In genomic region chr1:176720835-176721234, GRCh38 we compare ENCODE assay signal across 36 cellular contexts.
"Had no signal": no experiment of that assay in that cellular context is flagged by ENCODE, and none has a peak within 500 bp of the region (broad histone marks: within the 10 kb centered on the region; RNA-seq: fewer than 3 reads in every experiment).

No MANE protein-coding gene starts in this region.

- H3K9me3 Mint-ChIP-seq: activated B cell treated with CpG ODN at 0.5 μM for 24 hours; activated CD4-positive, alpha-beta memory T cell treated with anti-CD3 and anti-CD28 coated beads, Interleukin-2, amount 10 ng/mL, durations not matched to agents 7 days and 5 days; activated naive CD8-positive, alpha-beta T cell treated with anti-CD3 and anti-CD28 coated beads for 36 hours had no signal

- FAIRE-seq: RCC 7860 had no signal

- H3K36me3 Mint-ChIP-seq: activated CD8-positive, alpha-beta memory T cell treated with anti-CD3 and anti-CD28 coated beads, Interleukin-2, amount 10 ng/mL, durations not matched to agents 7 days and 5 days; activated naive CD8-positive, alpha-beta T cell treated with anti-CD3 and anti-CD28 coated beads for 36 hours had no signal

- H3K4me2 ChIP-seq: PC-9 had no signal

- H3K4me1 Mint-ChIP-seq: activated B cell treated with CpG ODN at 0.5 μM for 24 hours; activated CD4-positive, alpha-beta memory T cell treated with anti-CD3 and anti-CD28 coated beads, Interleukin-2, amount 10 ng/mL, durations not matched to agents 7 days and 5 days; activated CD8-positive, alpha-beta memory T cell treated with anti-CD3 and anti-CD28 coated beads, Interleukin-2, amount 10 ng/mL, durations not matched to agents 7 days and 5 days; activated naive CD8-positive, alpha-beta T cell treated with anti-CD3 and anti-CD28 coated beads for 36 hours; central memory CD8-positive, alpha-beta T cell had no signal

- H3K36me3 ChIP-seq: brain microvascular endothelial cell had no signal

- H3K27ac Mint-ChIP-seq: activated B cell treated with CpG ODN at 0.5 μM for 24 hours; activated CD4-positive, alpha-beta memory T cell treated with anti-CD3 and anti-CD28 coated beads, Interleukin-2, amount 10 ng/mL, durations not matched to agents 7 days and 5 days; activated CD8-positive, alpha-beta memory T cell treated with anti-CD3 and anti-CD28 coated beads, Interleukin-2, amount 10 ng/mL, durations not matched to agents 7 days and 5 days; activated naive CD8-positive, alpha-beta T cell treated with anti-CD3 and anti-CD28 coated beads for 36 hours had no signal

- ATAC-seq: activated CD8-positive, alpha-beta memory T cell treated with anti-CD3 and anti-CD28 coated beads, Interleukin-2, amount 10 ng/mL, durations not matched to agents 7 days and 5 days had no signal

- H3K27me3 Mint-ChIP-seq: activated CD4-positive, alpha-beta memory T cell treated with anti-CD3 and anti-CD28 coated beads, Interleukin-2, amount 10 ng/mL, durations not matched to agents 7 days and 5 days; activated CD8-positive, alpha-beta memory T cell treated with anti-CD3 and anti-CD28 coated beads, Interleukin-2, amount 10 ng/mL, durations not matched to agents 7 days and 5 days; activated naive CD8-positive, alpha-beta T cell treated with anti-CD3 and anti-CD28 coated beads for 36 hours had no signal

- H2AFZ ChIP-seq: PC-9 had no signal

- H3K27ac ChIP-seq: brain microvascular endothelial cell, PC-9, VCaP had no signal

- H3K27me3 ChIP-seq: brain microvascular endothelial cell had no signal

- DNase-seq: activated B cell treated with CpG ODN at 0.5 μM for 24 hours; activated CD4-positive, alpha-beta memory T cell treated with anti-CD3 and anti-CD28 coated beads, Interleukin-2, amount 10 ng/mL, durations not matched to agents 7 days and 5 days; activated CD4-positive, alpha-beta T cell treated with anti-CD3 and anti-CD28 coated beads for 4 hours; activated CD4-positive, CD25-positive, alpha-beta regulatory T cell treated with anti-CD3 and anti-CD28 coated beads, Interleukin-2, amount 50 U/mL, for 72 hours; activated CD8-positive, alpha-beta memory T cell treated with anti-CD3 and anti-CD28 coated beads for 24 hours; activated CD8-positive, alpha-beta memory T cell treated with anti-CD3 and anti-CD28 coated beads, Interleukin-2, amount 10 ng/mL, durations not matched to agents 7 days and 5 days; activated CD8-positive, alpha-beta memory T cell treated with anti-CD3 and anti-CD28 coated beads, Interleukin-2, amount 50 U/mL, for 48 hours; activated effector memory CD4-positive, alpha-beta T cell treated with Interleukin-2 at 50 U/mL for 16 hours; activated naive CD4-positive, alpha-beta T cell treated with anti-CD3 and anti-CD28 coated beads, Interleukin-2, amount 50 U/mL, for 16 hours; activated naive CD8-positive, alpha-beta T cell treated with anti-CD3 and anti-CD28 coated beads for 36 hours; activated T-cell treated with anti-CD3 and anti-CD28 coated beads, Interleukin-2, amount 50 U/mL, for 48 hours; amniotic stem cell; aorta; brain microvascular endothelial cell; Kasumi-1; MM.1S; MV-4-11; NCI-H1092; NCI-H1436 treated with DMSO at 0.1 percent for 48 hours; NCI-H1694 treated with DMSO at 0.1 percent for 48 hours; NCI-H2029 treated with DMSO at 0.1 percent for 48 hours; NCI-H2107; NCI-H2171; NCI-H510A treated with DMSO at 0.1 percent for 48 hours; NCI-H526 treated with DMSO at 0.1 percent for 48 hours; NCI-H774; NK-92 treated with Interleukin-12 subunit alpha and Interleukin-12 subunit beta, amount 100 ng/mL, for 24 hours; PC-9; Right ventricle myocardium superior; SW 1271; T-helper 1 cell; T-helper 2 cell; T-helper 9 cell had no signal

- H3K4me3 Mint-ChIP-seq: activated B cell treated with CpG ODN at 0.5 μM for 24 hours; activated CD4-positive, alpha-beta memory T cell treated with anti-CD3 and anti-CD28 coated beads, Interleukin-2, amount 10 ng/mL, durations not matched to agents 7 days and 5 days; activated CD8-positive, alpha-beta memory T cell treated with anti-CD3 and anti-CD28 coated beads, Interleukin-2, amount 10 ng/mL, durations not matched to agents 7 days and 5 days; activated naive CD8-positive, alpha-beta T cell treated with anti-CD3 and anti-CD28 coated beads for 36 hours; central memory CD8-positive, alpha-beta T cell had no signal

- H3K4me3 ChIP-seq: PC-9 had no signal
